ENCODE assay signal across 8 cellular contexts in genomic region chr2:242085024-242085674, GRCh38.
DNase-seq lines count a peak whose midpoint lies in the region; ATAC-seq and TF ChIP-seq lines count a peak whose summit lies in the region.
"Not testable (repeated sequence)": the region's sequence is repeated elsewhere in the genome, so short reads cannot be mapped to it uniquely, and the experiment has no call there.

No MANE protein-coding gene starts in this region.

- H3K4me3 Mint-ChIP-seq in activated CD8-positive, alpha-beta T cell treated with anti-CD3 and anti-CD28 coated beads for 36 hours: not testable (repeated sequence)
- H3K4me3 Mint-ChIP-seq in stimulated activated effector memory CD8-positive, alpha-beta T cell treated with anti-CD3 and anti-CD28 coated beads, Interleukin-12 subunit alpha, Interleukin-12 subunit beta, amount 100 ng/mL, for 72 hours: peak overlapping the region; percentile 40

- H3K36me3 Mint-ChIP-seq in activated CD8-positive, alpha-beta T cell treated with anti-CD3 and anti-CD28 coated beads for 36 hours (ENCODE audit: low read depth); stimulated activated effector memory CD8-positive, alpha-beta T cell treated with anti-CD3 and anti-CD28 coated beads, Interleukin-12 subunit alpha, Interleukin-12 subunit beta, amount 100 ng/mL, for 72 hours: not testable (repeated sequence)

- H3K9me3 Mint-ChIP-seq in activated CD8-positive, alpha-beta T cell treated with anti-CD3 and anti-CD28 coated beads for 36 hours; stimulated activated effector memory CD8-positive, alpha-beta T cell treated with anti-CD3 and anti-CD28 coated beads, Interleukin-12 subunit alpha, Interleukin-12 subunit beta, amount 100 ng/mL, for 72 hours: not testable (repeated sequence)

- not testable (repeated sequence) for H4K20me1 ChIP-seq in DOHH2 (ENCODE audit: control insufficient read depth, insufficient read depth, low read depth, low read length); Karpas-422 (ENCODE audit: insufficient read depth, low read depth, low read length)

- not testable (repeated sequence) for TF ChIP-seq CTCF in DOHH2 (IDR thresholded peaks at IDR 0.05; ENCODE audit: low read depth, low read length, poor library complexity, severe bottlenecking); activated CD8-positive, alpha-beta T cell treated with anti-CD3 and anti-CD28 coated beads for 36 hours (IDR thresholded peaks at IDR 0.05)

- H2AFZ ChIP-seq in Karpas-422 (ENCODE audit: low read length): not testable (repeated sequence)

- not testable (repeated sequence) for H3K36me3 ChIP-seq in DOHH2 (ENCODE audit: control insufficient read depth, low read length); Karpas-422 (ENCODE audit: insufficient read depth, low read length)

- H3K4me2 ChIP-seq in DOHH2 (ENCODE audit: low read length) (peak overlapping the region; percentile 61; the same call in 1 of the 2 replicates), Karpas-422 (ENCODE audit: low read depth, low read length, poor library complexity, severe bottlenecking) (peak overlapping the region; percentile 65)

- H3F3A ChIP-seq in DOHH2 (ENCODE audit: control insufficient read depth, insufficient read depth): not testable (repeated sequence)

- not testable (repeated sequence) for DNase-seq in Karpas-422; left cardiac atrium; stimulated activated effector memory CD8-positive, alpha-beta T cell treated with anti-CD3 and anti-CD28 coated beads, Interleukin-12 subunit alpha, Interleukin-12 subunit beta, amount 100 ng/mL, for 72 hours (ENCODE audit: low spot score in 2 of 2)
- DNase-seq in activated CD8-positive, alpha-beta T cell treated with anti-CD3 and anti-CD28 coated beads for 36 hours: peak; percentile 4

- H3K27ac ChIP-seq in DOHH2 (ENCODE audit: low read depth, low read length); Karpas-422 (ENCODE audit: low read length): not testable (repeated sequence)

- H3K27me3 Mint-ChIP-seq in activated CD8-positive, alpha-beta T cell treated with anti-CD3 and anti-CD28 coated beads for 36 hours: not testable (repeated sequence)

- not testable (repeated sequence) for H3K9me3 ChIP-seq in DOHH2 (ENCODE audit: control insufficient read depth, insufficient read depth, low read length); Karpas-422 (ENCODE audit: low read length)

- H3K79me2 ChIP-seq in DOHH2 (ENCODE audit: control insufficient read depth, low read length) (peaks cover 11% of the 10 kb centered on the region), Karpas-422 (ENCODE audit: low read length) (peaks cover 11% of the 10 kb centered on the region)

- intact Hi-C loops in activated CD8-positive, alpha-beta T cell treated with anti-CD3 and anti-CD28 coated beads for 36 hours (cut with micrococcal nuclease); left cardiac atrium (cut with DNase I): not testable (repeated sequence)

- POLR2A ChIA-PET in activated CD8-positive, alpha-beta T cell treated with anti-CD3 and anti-CD28 coated beads for 36 hours (lab: Charles Lee): not testable (repeated sequence)

- H3K4me1 ChIP-seq in DOHH2 (ENCODE audit: control insufficient read depth, low read length) (peaks cover 29% of the 10 kb centered on the region), Karpas-422 (ENCODE audit: low read length) (peaks cover 31% of the 10 kb centered on the region)

- H3K4me1 Mint-ChIP-seq in activated CD8-positive, alpha-beta T cell treated with anti-CD3 and anti-CD28 coated beads for 36 hours (ENCODE audit: low read depth): peaks cover 13% of the 10 kb centered on the region
- peaks cover 24% of the 10 kb centered on the region for H3K4me1 Mint-ChIP-seq in stimulated activated effector memory CD8-positive, alpha-beta T cell treated with anti-CD3 and anti-CD28 coated beads, Interleukin-12 subunit alpha, Interleukin-12 subunit beta, amount 100 ng/mL, for 72 hours

- not testable (repeated sequence) for H3K9ac ChIP-seq in Karpas-422 (ENCODE audit: low read length)

- H3K27ac Mint-ChIP-seq in activated CD8-positive, alpha-beta T cell treated with anti-CD3 and anti-CD28 coated beads for 36 hours; stimulated activated effector memory CD8-positive, alpha-beta T cell treated with anti-CD3 and anti-CD28 coated beads, Interleukin-12 subunit alpha, Interleukin-12 subunit beta, amount 100 ng/mL, for 72 hours: not testable (repeated sequence)

- H3K9me2 ChIP-seq in DOHH2 (replicated peaks; ENCODE audit: control insufficient read depth, low read length); Karpas-422 (replicated peaks; ENCODE audit: insufficient read depth, low read length): not testable (repeated sequence)

- CTCF ChIA-PET in activated CD8-positive, alpha-beta T cell treated with anti-CD3 and anti-CD28 coated beads for 36 hours (lab: Charles Lee): not testable (repeated sequence)

- ATAC-seq in GM19035 (IDR thresholded peaks at IDR 0.05; ENCODE audit: unreplicated experiment): peak; percentile 14
- peak; percentile 26 for ATAC-seq in HG02588 (IDR thresholded peaks at IDR 0.05; ENCODE audit: unreplicated experiment)
- peak; percentile 23 for ATAC-seq in HG03064 (IDR thresholded peaks at IDR 0.05; ENCODE audit: low read depth, unreplicated experiment)
- ATAC-seq in activated CD8-positive, alpha-beta T cell treated with anti-CD3 and anti-CD28 coated beads for 36 hours; stimulated activated effector memory CD8-positive, alpha-beta T cell treated with anti-CD3 and anti-CD28 coated beads, Interleukin-12 subunit alpha, Interleukin-12 subunit beta, amount 100 ng/mL, for 72 hours: not testable (repeated sequence)
- peak; percentile 9 to 31 for ATAC-seq in left cardiac atrium

- peak overlapping the region; percentile 46; the same call in 1 of the 2 replicates for H3K4me3 ChIP-seq in DOHH2 (ENCODE audit: low read length)
- not testable (repeated sequence) for H3K4me3 ChIP-seq in Karpas-422 (ENCODE audit: low read length)

- H3K27me3 ChIP-seq in DOHH2 (ENCODE audit: control insufficient read depth, low read length); Karpas-422 (ENCODE audit: low read length): not testable (repeated sequence)
